9 cellular contexts compared by ENCODE assay signal in the genomic region with DNA sequence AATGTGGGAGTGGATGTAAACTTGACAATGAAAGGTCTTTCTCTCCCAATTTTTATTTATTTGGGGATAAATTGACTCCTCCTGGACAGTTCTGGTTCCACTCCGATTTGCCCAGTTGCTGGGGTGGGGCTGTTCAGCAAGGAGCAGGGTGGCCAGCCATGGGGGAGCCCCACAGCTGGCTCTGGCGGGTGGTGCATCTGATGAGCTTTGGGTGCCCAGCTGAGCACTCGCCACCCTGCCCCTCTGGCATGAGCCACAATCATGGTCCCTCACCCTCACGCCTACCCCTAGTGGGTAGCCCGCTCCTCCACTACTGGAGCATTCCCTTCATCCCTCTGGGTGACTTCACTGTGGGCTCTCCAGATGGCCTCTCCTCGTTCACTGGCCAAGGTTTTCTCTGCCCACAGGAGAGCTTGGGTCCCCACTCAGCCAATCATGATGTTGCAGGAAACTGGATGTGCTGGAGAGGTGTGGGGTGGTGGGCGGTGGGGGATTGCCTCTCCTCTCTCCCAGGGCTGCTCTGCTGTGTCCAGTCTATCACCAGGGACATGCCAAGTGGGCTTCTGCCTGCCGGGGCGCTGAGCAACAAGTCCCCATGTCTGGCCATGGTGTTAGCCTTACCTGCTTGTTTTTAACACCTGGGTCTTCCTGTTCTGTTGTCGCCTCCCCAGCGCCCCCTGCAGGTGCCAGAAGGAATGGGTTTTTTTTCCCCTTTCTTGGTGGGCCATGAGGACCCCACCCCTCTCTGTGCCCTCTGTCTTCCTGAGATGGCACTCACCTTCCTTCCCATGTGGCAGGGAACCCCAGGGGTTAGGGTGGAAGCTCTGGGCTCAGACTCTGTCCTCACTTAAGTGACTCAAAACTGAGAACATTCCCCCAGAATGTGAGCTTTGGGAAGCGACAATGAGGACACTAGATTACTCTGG. TPM values are rescaled to one million over a fixed set of nuclear protein-coding genes. Genes with fewer than 3 reads are reported as not detected.
DNase-seq lines count a peak whose midpoint lies in the region; ATAC-seq and TF ChIP-seq lines count a peak whose summit lies in the region.
"Had no signal": no experiment of that assay in that cellular context is flagged by ENCODE, and none has a peak within 500 bp of the region (broad histone marks: within the 10 kb centered on the region; RNA-seq: fewer than 3 reads in every experiment).

No MANE protein-coding gene starts in this region.

- no peaks in the 10 kb centered on the region for H3K79me2 ChIP-seq in OCI-LY1 (ENCODE audit: insufficient read depth, low read length)

- H3K27ac ChIP-seq in OCI-LY1 (ENCODE audit: low read depth, low read length, poor library complexity, severe bottlenecking) (no peak overlapping the region), mesenchymal stem cell (ENCODE audit: low read length, poor library complexity, severe bottlenecking) (no peak overlapping the region)
- H3K27ac ChIP-seq: uterus had no signal

- H3K36me3 ChIP-seq in OCI-LY1 (ENCODE audit: insufficient read depth, low read length) (no peaks in the 10 kb centered on the region), mesenchymal stem cell (ENCODE audit: control insufficient read depth in 1 of 2, insufficient read depth in 2 of 2, low read depth in 1 of 2, low read length in 2 of 2) (no peaks in the 10 kb centered on the region)
- H3K36me3 ChIP-seq: uterus had no signal

- H3K23ac ChIP-seq in mesenchymal stem cell (ENCODE audit: low read length in 2 of 2): no peak overlapping the region

- no peak overlapping the region for H2BK12ac ChIP-seq in mesenchymal stem cell (ENCODE audit: low read length in 2 of 2)

- no peak overlapping the region for H4K91ac ChIP-seq in mesenchymal stem cell (ENCODE audit: low read length)

- H2BK15ac ChIP-seq in mesenchymal stem cell (ENCODE audit: low read depth, poor library complexity, severe bottlenecking): no peak overlapping the region

- H3K9ac ChIP-seq in OCI-LY1 (ENCODE audit: low read length) (no peak overlapping the region), mesenchymal stem cell (ENCODE audit: low read length) (no peak overlapping the region)

- H3K79me1 ChIP-seq in mesenchymal stem cell (replicated peaks; ENCODE audit: low read length, poor library complexity, severe bottlenecking): peaks cover 2% of the 10 kb centered on the region

- H3K18ac ChIP-seq in mesenchymal stem cell (ENCODE audit: low read depth in 1 of 2, low read length in 2 of 2): no peak overlapping the region

- WGBS in mesenchymal stem cell: 64% methylated on average over 12 of the region's 12 CpGs

- H3K14ac ChIP-seq in mesenchymal stem cell (ENCODE audit: low read length in 2 of 2): no peak overlapping the region

- H3K4me1 ChIP-seq in OCI-LY1 (ENCODE audit: insufficient read depth, low read length, severe bottlenecking) (peaks cover 13% of the 10 kb centered on the region), mesenchymal stem cell (ENCODE audit: control insufficient read depth, insufficient read depth, low read depth, low read length) (peaks cover 15% of the 10 kb centered on the region)

- no peak overlapping the region for H3K4ac ChIP-seq in mesenchymal stem cell (ENCODE audit: low read depth in 1 of 2, low read length in 2 of 2)

- ATAC-seq in HG02852 (IDR thresholded peaks at IDR 0.05; ENCODE audit: unreplicated experiment) (no peak), GM19023 (IDR thresholded peaks at IDR 0.05; ENCODE audit: unreplicated experiment) (no peak)

- no peak overlapping the region for H2BK5ac ChIP-seq in mesenchymal stem cell (ENCODE audit: low read depth, low read length, poor library complexity, severe bottlenecking)

- H3K9me3 ChIP-seq in OCI-LY1 (ENCODE audit: low read length) (no peaks in the 10 kb centered on the region), mesenchymal stem cell (ENCODE audit: control insufficient read depth, low read length) (no peaks in the 10 kb centered on the region)
- H3K9me3 ChIP-seq: uterus had no signal

- H3K27me3 ChIP-seq in OCI-LY1 (ENCODE audit: insufficient read depth, low read length) (no peaks in the 10 kb centered on the region), mesenchymal stem cell (ENCODE audit: control insufficient read depth in 1 of 2, insufficient read depth in 1 of 2, low read length in 2 of 2) (peaks cover 58 to 62% of the 10 kb centered on the region in 2 experiments)
- H3K27me3 ChIP-seq: uterus had no signal

- peak; percentile 83 for TF ChIP-seq CTCF in OCI-LY1 (IDR thresholded peaks at IDR 0.05; ENCODE audit: low read length)
- peak; percentile 68 for TF ChIP-seq CTCF in choroid plexus epithelial cell (conservative IDR thresholded peaks at IDR 0.05; ENCODE audit: low read depth, low read length)

- no peak overlapping the region for H4K8ac ChIP-seq in mesenchymal stem cell (ENCODE audit: low read length)

- H3K9me2 ChIP-seq in OCI-LY1 (ENCODE audit: low read depth, low read length): no peaks in the 10 kb centered on the region

- no peak overlapping the region for H3K4me3 ChIP-seq in OCI-LY1 (ENCODE audit: low read depth, low read length, poor library complexity, severe bottlenecking)
- H3K4me3 ChIP-seq in choroid plexus epithelial cell (ENCODE audit: low read depth, low read length): no peak overlapping the region
- H3K4me3 ChIP-seq in mesenchymal stem cell (ENCODE audit: insufficient read depth in 1 of 2, low read depth in 1 of 2, low read length in 2 of 2): no peak overlapping the region
- H3K4me3 ChIP-seq: uterus had no signal

- H3K4me2 ChIP-seq in OCI-LY1 (ENCODE audit: low read length) (no peak overlapping the region), mesenchymal stem cell (ENCODE audit: low read length, poor library complexity, severe bottlenecking) (no peak overlapping the region)

- intact Hi-C loops in posterior vena cava (cut with DNase I): no loop called here

- no peaks in the 10 kb centered on the region for H3F3A ChIP-seq in OCI-LY1 (ENCODE audit: insufficient read depth, low read length)

- H2AFZ ChIP-seq in OCI-LY1 (ENCODE audit: low read length) (no peak overlapping the region), mesenchymal stem cell (ENCODE audit: low read depth, low read length) (no peak overlapping the region)

- H2BK120ac ChIP-seq in mesenchymal stem cell (ENCODE audit: low read depth, low read length): no peak overlapping the region

- DNase-seq in Daoy (ENCODE audit: low read depth) (peak; percentile 1), choroid plexus epithelial cell (ENCODE audit: low read depth) (no peak), posterior vena cava (ENCODE audit: low spot score) (peak; percentile 48), mesenchymal stem cell (no peak), NCI-H1694 (lab: John Stamatoyannopoulos, UW) (no peak)

- no peaks in the 10 kb centered on the region for H4K20me1 ChIP-seq in OCI-LY1 (ENCODE audit: insufficient read depth, low read length)

- no peak overlapping the region for H2AK5ac ChIP-seq in mesenchymal stem cell (ENCODE audit: low read length, severe bottlenecking)

RNA-seq across cellular contexts. Expression of a gene that starts 3.4 kb away (rescaled TPM):
- total RNA-seq in Daoy (2014; rRNA removed; shearing (Covaris generic)): 0.06 and 0.15 TPM in 2 replicates
- total RNA-seq in posterior vena cava: 1 to 10 TPM; 1.3 TPM
- 0.03 TPM for polyA plus RNA-seq in mesenchymal stem cell (2013, experiment 1 of 2)
- 0.03 TPM for polyA plus RNA-seq in mesenchymal stem cell (2013, experiment 2 of 2)

RNA-seq across cellular contexts. Expression of a gene that starts 42.6 kb away (rescaled TPM):
- 1.2 and 2.5 TPM in 2 replicates for total RNA-seq in Daoy (2014; rRNA removed; shearing (Covaris generic))
- total RNA-seq in posterior vena cava: 10 to 100 TPM; 10.9 to 11.6 TPM
- polyA plus RNA-seq in mesenchymal stem cell (2013, experiment 1 of 2): 0.48 TPM
- 0.58 TPM for polyA plus RNA-seq in mesenchymal stem cell (2013, experiment 2 of 2)

Comparison
In these comparisons a context has a peak if more than half of its experiments do, and no peak if none do; other contexts are left out.
1. DNase-seq: peak in Daoy (single experiment) and posterior vena cava (single experiment); none in choroid plexus epithelial cell (single experiment), mesenchymal stem cell (single experiment) and NCI-H1694 (single experiment).